In the genomic region with DNA sequence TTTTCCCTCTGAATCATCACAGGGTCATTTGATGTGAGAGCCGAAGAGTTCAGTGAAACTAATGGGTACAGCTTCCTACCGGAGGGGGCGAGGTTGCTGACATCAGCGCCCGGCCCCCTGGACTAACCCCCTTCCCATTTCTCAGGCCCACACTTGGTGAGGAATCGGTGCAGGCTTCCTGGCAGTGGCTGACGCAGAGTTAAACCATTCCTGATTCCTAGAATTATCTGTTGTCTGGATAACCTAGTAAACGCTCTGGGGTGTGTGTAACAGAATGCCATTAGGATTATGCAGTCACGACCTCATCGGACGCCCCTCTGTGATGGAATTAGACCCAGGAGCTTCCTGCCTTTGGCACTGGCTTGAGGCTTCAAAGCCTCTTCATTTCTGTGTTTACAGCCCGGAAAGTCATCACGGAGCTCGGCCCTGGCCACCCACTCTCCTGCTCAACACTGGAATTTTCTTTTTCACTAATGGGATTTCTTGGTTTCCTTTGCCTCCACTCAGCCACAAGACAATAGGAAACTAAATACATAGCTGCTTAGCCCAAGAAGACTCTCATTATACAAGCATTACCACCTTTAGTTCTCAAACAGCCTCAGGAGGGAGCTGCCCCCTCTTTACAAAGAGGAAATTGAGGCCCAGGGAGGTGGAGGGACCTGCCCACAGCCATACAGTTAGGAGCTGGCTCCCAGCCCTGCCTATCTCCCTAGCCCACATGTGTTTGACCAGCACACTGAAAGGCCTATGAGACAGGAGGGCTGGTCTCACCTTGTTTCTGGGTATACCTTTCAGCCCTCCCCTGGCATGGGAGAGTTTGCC, we compare ENCODE assay signal across 10 cellular contexts.
DNase-seq lines count a peak whose midpoint lies in the region; ATAC-seq, FAIRE-seq and TF ChIP-seq lines count a peak whose summit lies in the region.
"Had no signal": no experiment of that assay in that cellular context is flagged by ENCODE, and none has a peak within 500 bp of the region (broad histone marks: within the 10 kb centered on the region; RNA-seq: fewer than 3 reads in every experiment).

No MANE protein-coding gene starts in this region.

- H3K27ac Mint-ChIP-seq in chondrocyte (ENCODE audit: unreplicated experiment), result peak overlapping the region; percentile 98

- TF ChIP-seq RAD21 in liver (IDR thresholded peaks at IDR 0.05) (peak in 1 of 2 donors; percentile 1), HepG2 (CRISPR knock-in tag; IDR thresholded peaks at IDR 0.05) (no peak)

- H3K4me3 Mint-ChIP-seq in chondrocyte (ENCODE audit: unreplicated experiment), result peak overlapping the region; percentile 10
- H3K4me3 Mint-ChIP-seq: activated naive CD8-positive, alpha-beta T cell had no signal

- BruUV-seq in HepG2 (replicated peaks; lab: Mats Ljungman, UMichigan), result no TSS peak

- peaks cover 70% of the 10 kb centered on the region for H3K4me1 Mint-ChIP-seq in chondrocyte (ENCODE audit: low read depth)

- DNase-seq in HepG2 (ENCODE audit: low spot score) (no peak), chondrocyte (ENCODE audit: low spot score) (no peak), vagina (ENCODE audit: extremely low spot score in 2 of 2) (no peak), LoVo (ENCODE audit: low spot score) (no peak), SKM-1 (lab: John Stamatoyannopoulos, UW; ENCODE audit: unreplicated experiment) (no peak)
- no peak for DNase-seq in activated CD4-positive, alpha-beta T cell treated with anti-CD3 and anti-CD28 coated beads for 48 hours
- DNase-seq: stimulated activated CD8-positive, alpha-beta memory T cell treated with anti-CD3 and anti-CD28 coated beads, Interleukin-4, amount 100 ng/mL, for 48 hours had no signal

- ATAC-seq in HepG2, result no peak

- H3K27ac ChIP-seq in liver (ENCODE audit: low read depth in 1 of 2, low read length in 2 of 2), result peak overlapping the region; percentile 87 to 96
- H3K27ac ChIP-seq in HepG2 (ENCODE audit: extremely low read length, insufficient read depth, low read length), result no peak overlapping the region
- peak overlapping the region; percentile 99 for H3K27ac ChIP-seq in muscle layer of duodenum (ENCODE audit: low read length)
- H3K27ac ChIP-seq in vagina, result peak overlapping the region; percentile 95

- H4K20me1 ChIP-seq in HepG2 (ENCODE audit: insufficient read depth, low read length), result no peaks in the 10 kb centered on the region

- peak overlapping the region; percentile 12 to 13 for H3K9ac ChIP-seq in liver (ENCODE audit: low read depth in 1 of 2, low read length in 2 of 2)
- H3K9ac ChIP-seq in HepG2 (ENCODE audit: insufficient read depth, low read depth, low read length), result no peak overlapping the region

- 71% methylated on average over 14 of the region's 14 CpGs for WGBS in liver
- 90% methylated on average over 13 of the region's 14 CpGs for WGBS in HepG2 (ENCODE audit: low lambda C conversion rate)

- CTCF ChIA-PET in HepG2 (lab: Yijun Ruan, JAX; ENCODE audit: low intra/inter-chr PET ratio, low total read pairs), result no interaction called here

- no peak for TF ChIP-seq POLR2A in HepG2 (IDR thresholded peaks at IDR 0.05; ENCODE audit: insufficient read depth in 1 of 2, low read depth in 2 of 2, low read length in 2 of 2)
- no peak for TF ChIP-seq POLR2A in vagina (IDR thresholded peaks at IDR 0.05)

- in situ Hi-C loops in HepG2 (cut with HindIII; ENCODE audit: extremely low pct_ligation_motif_present, low pct_unique_long_range_greater_than_20kb), result no loop called here

- TF ChIP-seq EP300 in HepG2 (IDR thresholded peaks at IDR 0.05; ENCODE audit: low read depth in 2 of 2, low read length in 2 of 2) (no peak), HepG2 (CRISPR knock-in tag; IDR thresholded peaks at IDR 0.05; ENCODE audit: borderline replicate concordance) (no peak)

- FAIRE-seq in HepG2 (lab: Jason Lieb, UNC), result no peak

- no peaks in the 10 kb centered on the region for H3K27me3 ChIP-seq in liver (ENCODE audit: control insufficient read depth in 4 of 4, insufficient read depth in 4 of 4, low read length in 3 of 4)
- no peaks in the 10 kb centered on the region for H3K27me3 ChIP-seq in HepG2 (ENCODE audit: control insufficient read depth in 1 of 2, insufficient read depth in 2 of 2, low read length in 2 of 2)
- no peaks in the 10 kb centered on the region for H3K27me3 ChIP-seq in muscle layer of duodenum (ENCODE audit: low read depth, low read length)
- H3K27me3 ChIP-seq in vagina, result no peaks in the 10 kb centered on the region

- no peaks in the 10 kb centered on the region for H3K27me3 Mint-ChIP-seq in chondrocyte (ENCODE audit: low read depth)
- H3K27me3 Mint-ChIP-seq: activated naive CD8-positive, alpha-beta T cell had no signal

- H3K9me3 Mint-ChIP-seq in chondrocyte (ENCODE audit: low read depth), result no peaks in the 10 kb centered on the region

- no peaks in the 10 kb centered on the region for H3K36me3 Mint-ChIP-seq in chondrocyte (ENCODE audit: low read depth)

- no peak overlapping the region for H3K4me2 ChIP-seq in HepG2 (ENCODE audit: low read depth, low read length)

- no peak overlapping the region for H2AFZ ChIP-seq in HepG2 (ENCODE audit: low read length)

- H3K79me2 ChIP-seq in HepG2 (ENCODE audit: insufficient read depth, low read length), result no peaks in the 10 kb centered on the region

- peaks cover 29 to 79% (median 59%) of the 10 kb centered on the region in 4 donors for H3K4me1 ChIP-seq in liver (ENCODE audit: control insufficient read depth in 4 of 4, insufficient read depth in 4 of 4, low read length in 3 of 4)
- H3K4me1 ChIP-seq in HepG2 (ENCODE audit: insufficient read depth, low read length), result peaks cover 47% of the 10 kb centered on the region
- H3K4me1 ChIP-seq in muscle layer of duodenum (ENCODE audit: control insufficient read depth in 1 of 2, insufficient read depth in 2 of 2, low read length in 2 of 2), result peaks cover 9 to 11% of the 10 kb centered on the region in 2 donors
- H3K4me1 ChIP-seq in vagina, result peaks cover 63% of the 10 kb centered on the region

- no peaks in the 10 kb centered on the region for H3K9me3 ChIP-seq in liver (ENCODE audit: control insufficient read depth in 4 of 4, low read length in 3 of 4)
- no peaks in the 10 kb centered on the region for H3K9me3 ChIP-seq in HepG2 (ENCODE audit: low read length)
- no peaks in the 10 kb centered on the region for H3K9me3 ChIP-seq in muscle layer of duodenum (ENCODE audit: control insufficient read depth in 1 of 2, low read length in 2 of 2)
- no peaks in the 10 kb centered on the region for H3K9me3 ChIP-seq in vagina

- POLR2A ChIA-PET in HepG2 (lab: Yijun Ruan, JAX), result interaction anchor here (0.8 kb wide), 2 partner anchors 38 to 124 kb away, joined by 4 read pairs; no protein-coding TSS in a partner anchor

- TF ChIP-seq CTCF in liver (IDR thresholded peaks at IDR 0.05; ENCODE audit: low read depth, low read length, missing input control) (no peak), HepG2 (CRISPR knock-in tag; IDR thresholded peaks at IDR 0.05) (no peak), chondrocyte (IDR thresholded peaks at IDR 0.05) (peak; percentile 13), vagina (IDR thresholded peaks at IDR 0.05) (no peak)

- no peak overlapping the region for H3K4me3 ChIP-seq in liver (ENCODE audit: low read depth in 1 of 3, low read length in 3 of 3)
- H3K4me3 ChIP-seq in HepG2 (replicated peaks in 1 of 3; ENCODE audit: insufficient read depth in 1 of 3, low read depth in 2 of 3, low read length in 3 of 3), result no peak overlapping the region
- peak overlapping the region; percentile 42 to 45 for H3K4me3 ChIP-seq in muscle layer of duodenum (ENCODE audit: low read depth in 1 of 2, low read length in 2 of 2)
- peak overlapping the region in 1 of 2 donors; percentile 11 for H3K4me3 ChIP-seq in vagina

- intact Hi-C loops in HepG2 (cut with micrococcal nuclease; ENCODE audit: unreplicated experiment) (no loop called here), vagina (cut with DNase I) (no loop called here)

- H3K36me3 ChIP-seq in liver (ENCODE audit: control insufficient read depth in 4 of 4, insufficient read depth in 3 of 4, low read depth in 1 of 4, low read length in 3 of 4), result peaks cover 0 to 2% (median 0%) of the 10 kb centered on the region in 4 donors
- peaks cover 17 to 30% of the 10 kb centered on the region in 2 experiments for H3K36me3 ChIP-seq in HepG2 (replicated peaks in 1 of 2; ENCODE audit: control insufficient read depth in 1 of 2, insufficient read depth in 2 of 2, low read length in 2 of 2)
- peaks cover 0 to 8% of the 10 kb centered on the region in 2 donors for H3K36me3 ChIP-seq in muscle layer of duodenum (ENCODE audit: control insufficient read depth in 1 of 2, insufficient read depth in 2 of 2, low read length in 2 of 2)
- no peaks in the 10 kb centered on the region for H3K36me3 ChIP-seq in vagina

TF ChIP-seq in liver, 16 proteins besides CTCF, POLR2A, EP300 and RAD21 (continues in another document):
- TF ChIP-seq HNF4A (conservative IDR thresholded peaks at IDR 0.05), result no peak
- no peak for TF ChIP-seq FOXA1 (IDR thresholded peaks at IDR 0.05)
- no peak for TF ChIP-seq FOXA2 (IDR thresholded peaks at IDR 0.05)
- TF ChIP-seq, protein P1, sequence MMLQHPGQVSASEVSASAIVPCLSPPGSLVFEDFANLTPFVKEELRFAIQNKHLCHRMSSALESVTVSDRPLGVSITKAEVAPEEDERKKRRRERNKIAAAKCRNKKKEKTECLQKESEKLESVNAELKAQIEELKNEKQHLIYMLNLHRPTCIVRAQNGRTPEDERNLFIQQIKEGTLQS (IDR thresholded peaks at IDR 0.05), result no peak
- TF ChIP-seq EGR1 (IDR thresholded peaks at IDR 0.05; ENCODE audit: low read depth in 2 of 2), result no peak
- no peak for TF ChIP-seq HNF4G (IDR thresholded peaks at IDR 0.05)
- no peak for TF ChIP-seq GABPA (IDR thresholded peaks at IDR 0.05 in 1 of 2, conservative IDR thresholded peaks at IDR 0.05 in 1 of 2)
- TF ChIP-seq YY1 (IDR thresholded peaks at IDR 0.05), result no peak
- TF ChIP-seq RXRA (IDR thresholded peaks at IDR 0.05), result no peak
- TF ChIP-seq NR2F2 (IDR thresholded peaks at IDR 0.05), result no peak
- no peak for TF ChIP-seq TAF1 (conservative IDR thresholded peaks at IDR 0.05)

TF ChIP-seq in HepG2, 621 proteins besides CTCF, POLR2A, EP300 and RAD21:
- TF ChIP-seq SSRP1 (CRISPR knock-in tag; IDR thresholded peaks at IDR 0.05) (no peak), ZNF790 (CRISPR knock-in tag; IDR thresholded peaks at IDR 0.05; ENCODE audit: borderline replicate concordance) (no peak)

Comparison
In these comparisons a context has a peak if more than half of its experiments do, and no peak if none do; other contexts are left out.
1. H3K4me3 ChIP-seq: peak in muscle layer of duodenum (2 of 2); none in liver (0 of 3) and HepG2 (0 of 3).